ENCODE assay signal across 9 cellular contexts in the genomic region with DNA sequence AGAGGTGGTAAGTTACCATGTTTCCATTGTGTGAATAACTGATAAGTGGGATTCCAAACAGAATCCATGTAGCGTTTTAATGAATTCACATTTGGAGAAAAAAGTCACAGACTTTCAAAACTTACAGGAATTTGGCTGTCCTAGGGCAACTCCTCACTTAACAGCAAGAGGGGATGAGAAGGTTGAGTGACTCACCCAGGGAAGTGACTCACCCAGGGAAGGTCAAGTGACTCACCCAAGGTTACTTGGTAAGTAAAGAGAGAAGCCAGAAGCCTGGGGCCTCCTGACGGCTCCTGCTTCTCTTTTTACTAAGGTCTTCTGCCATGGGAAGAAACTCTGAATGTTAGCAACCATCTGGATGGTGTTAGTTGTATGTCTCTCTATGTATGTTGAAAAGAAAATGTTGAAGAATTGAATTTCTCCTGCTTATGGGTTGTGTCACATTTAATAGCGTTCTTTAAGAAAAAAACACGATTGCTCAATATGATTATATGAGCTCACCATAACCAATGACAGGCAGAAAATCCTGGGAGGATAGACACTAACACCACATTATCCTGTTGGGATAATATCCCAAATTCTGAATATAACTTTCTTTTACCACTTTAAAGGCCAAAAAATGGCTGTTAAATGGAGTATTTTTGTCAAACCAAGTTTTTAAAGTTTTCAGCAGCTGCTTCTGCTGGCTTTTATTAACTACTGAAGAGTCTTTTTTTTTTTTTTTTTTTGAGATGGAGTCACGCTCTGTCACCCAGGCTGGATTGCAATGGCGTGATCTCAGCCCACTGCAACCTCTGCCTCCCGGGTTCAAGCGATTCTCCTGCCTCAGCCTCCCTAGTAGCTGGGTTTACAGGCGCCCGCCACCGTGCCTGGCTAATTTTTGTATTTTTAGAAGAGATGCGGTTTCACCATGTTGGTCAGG.
DNase-seq lines count a peak whose midpoint lies in the region; ATAC-seq and TF ChIP-seq lines count a peak whose summit lies in the region.
"Had no signal": no experiment of that assay in that cellular context is flagged by ENCODE, and none has a peak within 500 bp of the region (broad histone marks: within the 10 kb centered on the region; RNA-seq: fewer than 3 reads in every experiment).

No MANE protein-coding gene starts in this region.

- H3K4me1 ChIP-seq in lower lobe of right lung = peaks cover 15% of the 10 kb centered on the region

- peak overlapping the region; percentile 26 for H3K27ac ChIP-seq in lower lobe of right lung
- H3K27ac ChIP-seq: C4-2B had no signal

- H3K27me3 ChIP-seq in lower lobe of right lung (ENCODE audit: low read depth) = no peaks in the 10 kb centered on the region

- intact Hi-C loops in lower lobe of right lung (cut with DNase I) = no loop called here

- H3K36me3 ChIP-seq in lower lobe of right lung = no peaks in the 10 kb centered on the region

- H3K4me3 ChIP-seq in lower lobe of right lung = no peak overlapping the region

- no peak for TF ChIP-seq CTCF in lower lobe of right lung (IDR thresholded peaks at IDR 0.05)

- H3K9me3 ChIP-seq in lower lobe of right lung = no peaks in the 10 kb centered on the region

- DNase-seq in NCI-H146 (lab: John Stamatoyannopoulos, UW) (peak; percentile 31), NCI-H146 treated with DMSO at 0.1 percent for 48 hours (lab: John Stamatoyannopoulos, UW; ENCODE audit: unreplicated experiment) (no peak), HT-29 (ENCODE audit: low spot score) (peak; percentile 93), UCSD-AML1 (lab: John Stamatoyannopoulos, UW; ENCODE audit: unreplicated experiment) (peak; percentile 15), cerebellar cortex (ENCODE audit: low spot score) (peak; percentile 82), lower lobe of right lung (peak; percentile 55), Ammon's horn (ENCODE audit: low spot score) (no peak)
- peak; percentile 49 to 64 for DNase-seq in stimulated activated CD8-positive, alpha-beta memory T cell treated with anti-CD3 and anti-CD28 coated beads, Interleukin-15, amount 100 ng/mL, for 48 hours (ENCODE audit: low read depth in 2 of 2)

- ATAC-seq in lower lobe of right lung = peak; percentile 92 to 94

Comparison
In these comparisons a context has a peak if more than half of its experiments do, and no peak if none do; other contexts are left out.
1. DNase-seq: peak in NCI-H146 (single experiment), HT-29 (single experiment), UCSD-AML1 (single experiment), cerebellar cortex (single experiment), lower lobe of right lung (single experiment) and stimulated activated CD8-positive, alpha-beta memory T cell treated with anti-CD3 and anti-CD28 coated beads, Interleukin-15, amount 100 ng/mL, for 48 hours (2 of 2); none in NCI-H146 treated with DMSO at 0.1 percent for 48 hours (single experiment) and Ammon's horn (single experiment).